1 cellular context compared by ENCODE assay signal in genomic region chr11:394858-395655, GRCh38.
TF ChIP-seq lines count a peak whose summit lies in the region.

No MANE protein-coding gene starts in this region.

TF ChIP-seq in IMR-90, 13 proteins besides CTCF, POLR2A, EP300 and RAD21:
- TF ChIP-seq RFX5 (IDR thresholded peaks at IDR 0.05; ENCODE audit: low read depth, low read length) (no peak), BHLHE40 (IDR thresholded peaks at IDR 0.05; ENCODE audit: low read depth, low read length) (no peak), SMC3 (IDR thresholded peaks at IDR 0.05; ENCODE audit: low read depth, low read length) (no peak), CHD1 (IDR thresholded peaks at IDR 0.05; ENCODE audit: low read depth, low read length) (no peak), RCOR1 (IDR thresholded peaks at IDR 0.05; ENCODE audit: insufficient replicate concordance, low read length) (no peak), CEBPB (IDR thresholded peaks at IDR 0.05; ENCODE audit: low read depth, low read length) (no peak), FOS (IDR thresholded peaks at IDR 0.05; ENCODE audit: low read depth, low read length) (no peak), MAFK (IDR thresholded peaks at IDR 0.05; ENCODE audit: low read depth, low read length) (no peak), MAZ (IDR thresholded peaks at IDR 0.05; ENCODE audit: borderline replicate concordance, low read depth, low read length) (no peak), NFE2L2 (IDR thresholded peaks at IDR 0.05; ENCODE audit: low read depth, low read length) (no peak), MXI1 (IDR thresholded peaks at IDR 0.05; ENCODE audit: borderline replicate concordance, low read depth, low read length) (no peak)
- TF ChIP-seq, protein P1, sequence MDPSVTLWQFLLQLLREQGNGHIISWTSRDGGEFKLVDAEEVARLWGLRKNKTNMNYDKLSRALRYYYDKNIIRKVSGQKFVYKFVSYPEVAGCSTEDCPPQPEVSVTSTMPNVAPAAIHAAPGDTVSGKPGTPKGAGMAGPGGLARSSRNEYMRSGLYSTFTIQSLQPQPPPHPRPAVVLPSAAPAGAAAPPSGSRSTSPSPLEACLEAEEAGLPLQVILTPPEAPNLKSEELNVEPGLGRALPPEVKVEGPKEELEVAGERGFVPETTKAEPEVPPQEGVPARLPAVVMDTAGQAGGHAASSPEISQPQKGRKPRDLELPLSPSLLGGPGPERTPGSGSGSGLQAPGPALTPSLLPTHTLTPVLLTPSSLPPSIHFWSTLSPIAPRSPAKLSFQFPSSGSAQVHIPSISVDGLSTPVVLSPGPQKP (IDR thresholded peaks at IDR 0.05; ENCODE audit: borderline replicate concordance, low read depth, low read length): no peak
- TF ChIP-seq, protein P2, sequence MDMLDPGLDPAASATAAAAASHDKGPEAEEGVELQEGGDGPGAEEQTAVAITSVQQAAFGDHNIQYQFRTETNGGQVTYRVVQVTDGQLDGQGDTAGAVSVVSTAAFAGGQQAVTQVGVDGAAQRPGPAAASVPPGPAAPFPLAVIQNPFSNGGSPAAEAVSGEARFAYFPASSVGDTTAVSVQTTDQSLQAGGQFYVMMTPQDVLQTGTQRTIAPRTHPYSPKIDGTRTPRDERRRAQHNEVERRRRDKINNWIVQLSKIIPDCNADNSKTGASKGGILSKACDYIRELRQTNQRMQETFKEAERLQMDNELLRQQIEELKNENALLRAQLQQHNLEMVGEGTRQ (IDR thresholded peaks at IDR 0.05; ENCODE audit: low read depth, low read length): no peak
